ENCODE assay signal across 9 cellular contexts in the genomic region with DNA sequence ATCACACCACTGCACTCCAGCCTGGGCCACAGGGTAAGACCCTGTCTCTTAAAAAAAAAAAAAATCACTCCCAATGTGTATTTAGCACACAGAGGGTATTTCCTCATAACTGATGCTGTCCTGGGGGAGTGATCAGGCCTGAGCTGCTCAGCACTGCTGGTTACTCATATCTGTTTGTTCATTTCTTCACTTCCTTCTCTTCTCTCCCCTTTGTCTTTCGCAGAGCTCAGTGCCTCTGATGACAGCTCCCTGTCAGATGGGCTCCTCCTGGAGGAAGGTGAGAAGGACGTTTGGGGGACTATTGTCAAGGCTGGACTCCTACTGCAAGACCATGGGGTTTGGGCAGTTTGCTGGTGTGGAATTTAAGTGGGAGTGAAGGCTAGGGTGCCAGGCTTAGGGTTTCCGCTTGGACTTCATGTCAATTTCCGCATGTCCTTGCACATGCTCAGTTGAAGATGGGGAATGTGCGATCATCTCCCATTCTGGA. TPM values are rescaled to one million over a fixed set of nuclear protein-coding genes. Genes with fewer than 3 reads are reported as not detected.
DNase-seq lines count a peak whose midpoint lies in the region; ATAC-seq and TF ChIP-seq lines count a peak whose summit lies in the region.
"Had no signal": no experiment of that assay in that cellular context is flagged by ENCODE, and none has a peak within 500 bp of the region (broad histone marks: within the 10 kb centered on the region; RNA-seq: fewer than 3 reads in every experiment).

No MANE protein-coding gene starts in this region.

- H3K4me3 ChIP-seq in lower lobe of right lung = no peak overlapping the region
- H3K4me3 ChIP-seq: GM23338 had no signal

- no peak for TF ChIP-seq CTCF in lower lobe of right lung (IDR thresholded peaks at IDR 0.05)

- H3K36me3 ChIP-seq in lower lobe of right lung = no peaks in the 10 kb centered on the region

- no peaks in the 10 kb centered on the region for H3K4me1 ChIP-seq in lower lobe of right lung

- no peaks in the 10 kb centered on the region for H3K27me3 ChIP-seq in lower lobe of right lung (ENCODE audit: low read depth)

- no peaks in the 10 kb centered on the region for H3K9me3 ChIP-seq in lower lobe of right lung

- peak; percentile 64 to 90 for DNase-seq in NOMO-1 (lab: John Stamatoyannopoulos, UW; ENCODE audit: unreplicated experiment in 2 of 2)
- DNase-seq in posterior vena cava (ENCODE audit: low spot score) = peak; percentile 38
- no peak for DNase-seq in caudate nucleus (lab: John Stamatoyannopoulos, UW)
- DNase-seq in NCI-H2227 (lab: John Stamatoyannopoulos, UW; ENCODE audit: unreplicated experiment) = no peak
- DNase-seq in lower lobe of right lung = no peak

- intact Hi-C loops in posterior vena cava (cut with DNase I) = no loop called here
- intact Hi-C loops in lower lobe of right lung (cut with DNase I) = no loop called here

- ATAC-seq in GM18907 (IDR thresholded peaks at IDR 0.05; ENCODE audit: unreplicated experiment) = peak; percentile 60
- peak; percentile 59 for ATAC-seq in HG02840 (IDR thresholded peaks at IDR 0.05; ENCODE audit: low FRiP score, unreplicated experiment)
- no peak for ATAC-seq in GM21528 (IDR thresholded peaks at IDR 0.05; ENCODE audit: low FRiP score, unreplicated experiment)
- ATAC-seq in lower lobe of right lung = no peak
- ATAC-seq: GM23338 had no signal

- H3K27ac ChIP-seq in caudate nucleus (ENCODE audit: low read depth, low read length) (no peak overlapping the region), lower lobe of right lung (no peak overlapping the region)

RNA-seq across cellular contexts. Expression of a gene that starts 13.0 kb away (rescaled TPM):
- under 1 TPM; 0.29 to 0.51 TPM for total RNA-seq in posterior vena cava
- total RNA-seq in lower lobe of right lung = 7.8 TPM

RNA-seq across cellular contexts. Expression of a gene that starts 34.9 kb away (rescaled TPM):
- total RNA-seq in posterior vena cava (not detected), lower lobe of right lung (0.62 TPM)
- total RNA-seq: GM23338 had no signal

Comparison
In these comparisons a context has a peak if more than half of its experiments do, and no peak if none do; other contexts are left out.
1. ATAC-seq: peak in GM18907 (single experiment) and HG02840 (single experiment); none in GM21528 (single experiment) and lower lobe of right lung (0 of 2).
2. DNase-seq: peak in NOMO-1 (2 of 2) and posterior vena cava (single experiment); none in caudate nucleus (0 of 61), NCI-H2227 (single experiment) and lower lobe of right lung (single experiment).